In the genomic region with DNA sequence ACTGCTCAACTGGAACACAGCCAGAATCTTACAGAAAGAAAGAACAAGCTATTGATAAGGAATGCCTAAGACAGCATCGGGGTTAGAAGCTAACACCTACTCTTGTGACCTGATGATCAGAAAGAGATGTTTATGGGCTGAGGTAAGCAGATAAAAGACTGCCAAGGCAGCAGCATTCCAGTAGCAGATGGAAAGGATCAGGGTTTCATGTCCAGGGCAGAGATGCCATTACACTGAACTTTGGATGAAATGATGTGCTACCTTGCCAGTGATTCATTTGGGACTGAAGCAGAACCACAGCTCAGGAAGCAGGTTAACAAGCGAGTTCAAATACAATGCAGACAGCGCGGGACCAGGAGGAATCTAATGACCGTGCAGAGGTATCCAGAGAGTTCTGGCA, we compare ENCODE assay signal across 1 cellular context.
TF ChIP-seq lines count a peak whose summit lies in the region.

No MANE protein-coding gene starts in this region.

TF ChIP-seq in IMR-90, 13 proteins besides CTCF, POLR2A, EP300 and RAD21:
- TF ChIP-seq ELK1 (IDR thresholded peaks at IDR 0.05; ENCODE audit: borderline replicate concordance, low read depth, low read length) (no peak), MXI1 (IDR thresholded peaks at IDR 0.05; ENCODE audit: borderline replicate concordance, low read depth, low read length) (no peak), MAZ (IDR thresholded peaks at IDR 0.05; ENCODE audit: borderline replicate concordance, low read depth, low read length) (no peak), RCOR1 (IDR thresholded peaks at IDR 0.05; ENCODE audit: insufficient replicate concordance, low read length) (no peak), BHLHE40 (IDR thresholded peaks at IDR 0.05; ENCODE audit: low read depth, low read length) (no peak), SMC3 (IDR thresholded peaks at IDR 0.05; ENCODE audit: low read depth, low read length) (no peak), CEBPB (IDR thresholded peaks at IDR 0.05; ENCODE audit: low read depth, low read length) (no peak), CHD1 (IDR thresholded peaks at IDR 0.05; ENCODE audit: low read depth, low read length) (no peak), NFE2L2 (IDR thresholded peaks at IDR 0.05; ENCODE audit: low read depth, low read length) (no peak), MAFK (IDR thresholded peaks at IDR 0.05; ENCODE audit: low read depth, low read length) (no peak), RFX5 (IDR thresholded peaks at IDR 0.05; ENCODE audit: low read depth, low read length) (no peak), FOS (IDR thresholded peaks at IDR 0.05; ENCODE audit: low read depth, low read length) (no peak), USF2 (IDR thresholded peaks at IDR 0.05; ENCODE audit: low read depth, low read length) (no peak)
TF ChIP-seq in IMR-90: peak in this region for 0.
